In the genomic region with DNA sequence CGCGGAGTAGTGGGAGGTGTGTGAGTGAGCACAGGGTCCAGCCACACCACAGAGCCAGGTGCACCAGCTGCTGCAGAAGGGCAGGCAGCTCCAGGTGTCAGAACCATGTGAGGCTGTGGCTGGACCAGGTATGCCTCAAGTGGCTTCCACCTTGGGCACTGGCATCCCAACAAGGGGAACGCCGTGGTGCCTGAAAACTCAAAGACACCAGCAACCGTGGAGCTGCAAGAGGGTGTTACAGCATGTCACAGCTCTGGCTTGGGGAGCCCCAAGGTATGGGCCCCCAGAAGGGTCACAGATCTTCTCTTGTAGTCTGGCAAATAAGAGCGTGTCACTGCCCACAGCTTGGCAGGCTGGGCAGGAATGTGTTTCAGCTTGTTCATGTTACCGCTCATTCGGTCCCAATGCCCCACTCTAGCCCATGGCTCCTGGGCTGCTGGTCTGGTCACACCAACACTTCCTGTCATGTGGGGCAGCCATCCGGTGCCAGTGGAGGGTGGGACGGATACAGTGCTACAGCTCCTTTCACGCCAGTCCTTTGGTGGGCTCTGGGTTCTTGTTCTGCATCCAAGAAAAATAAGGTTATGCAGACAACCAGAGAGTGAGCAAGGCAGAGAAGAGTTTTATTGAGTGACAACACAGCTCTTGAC, we compare ENCODE assay signal across 29 cellular contexts. TPM values are rescaled to one million over a fixed set of nuclear protein-coding genes. Genes with fewer than 3 reads are reported as not detected.
"Had no signal": no experiment of that assay in that cellular context is flagged by ENCODE, and none has a peak within 500 bp of the region (broad histone marks: within the 10 kb centered on the region; RNA-seq: fewer than 3 reads in every experiment).

No MANE protein-coding gene starts in this region.

- ATAC-seq: gastrocnemius medialis; left lobe of liver; naive thymus-derived CD4-positive, alpha-beta T cell; sciatic nerve; stimulated activated naive CD8-positive, alpha-beta T cell treated with anti-CD3 and anti-CD28 coated beads, Interleukin-15, amount 100 ng/mL, for 72 hours; upper lobe of right lung had no signal

- DNase-seq: colonic mucosa; effector memory CD4-positive, alpha-beta T cell; foreskin fibroblast; gastrocnemius medialis; kidney; mesenchymal stem cell; midbrain; naive thymus-derived CD4-positive, alpha-beta T cell; nucleus accumbens; stimulated activated CD4-positive, alpha-beta T cell treated with anti-CD3 and anti-CD28 coated beads, Interleukin-12 subunit alpha, Interleukin-12 subunit beta, amount 100 ng/mL, for 4 hours; stimulated activated CD4-positive, alpha-beta T cell treated with anti-CD3 and anti-CD28 coated beads, Interleukin-1b, Interleukin-23, amount 100 ng/mL, for 48 hours; stimulated activated CD4-positive, alpha-beta T cell treated with anti-CD3 and anti-CD28 coated beads, Interleukin-4, amount 100 ng/mL, for 1 hour; stimulated activated CD8-positive, alpha-beta memory T cell treated with anti-CD3 and anti-CD28 coated beads, Interleukin-4, amount 100 ng/mL, for 48 hours; stimulated activated naive CD4-positive, alpha-beta T cell; stimulated activated naive CD8-positive, alpha-beta T cell treated with anti-CD3 and anti-CD28 coated beads, Interleukin-15, amount 100 ng/mL, for 72 hours; transverse colon; upper lobe of right lung; uterus had no signal

RNA-seq across cellular contexts. Expression of a gene that starts 29.8 kb away (rescaled TPM):
- total RNA-seq: colonic mucosa; gastrocnemius medialis; glomerular endothelial cell; kidney; left lobe of liver; lung; mucosa of gallbladder; naive thymus-derived CD4-positive, alpha-beta T cell; osteocyte; prostate gland; right atrium auricular region; sciatic nerve; smooth muscle cell; transverse colon; upper lobe of right lung; uterus had no signal
- polyA plus RNA-seq: esophagus; liver; lung; naive thymus-derived CD4-positive, alpha-beta T cell; smooth muscle cell had no signal
